Comparison of ENCODE assay signal across 11 cellular contexts in the genomic region with DNA sequence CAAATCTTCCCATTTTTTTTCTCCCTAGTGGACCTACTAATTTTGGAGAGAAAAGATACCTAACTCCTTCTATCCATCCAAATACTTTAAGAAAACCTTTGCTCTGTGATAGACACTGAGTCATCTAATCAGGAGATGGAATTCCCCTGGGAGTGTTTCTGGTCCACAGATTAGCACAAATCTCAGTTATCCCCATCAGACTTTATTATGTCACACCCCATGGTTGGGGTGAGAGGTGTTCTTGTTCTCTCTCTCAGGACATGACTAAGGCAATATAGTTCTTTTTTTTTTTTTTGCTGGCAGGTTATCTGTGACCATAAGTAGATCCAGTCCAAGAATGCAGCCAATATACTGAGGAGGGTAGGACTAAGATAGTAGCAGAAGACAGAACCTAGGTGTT. TPM values are rescaled to one million over a fixed set of nuclear protein-coding genes. Genes with fewer than 3 reads are reported as not detected.
DNase-seq lines count a peak whose midpoint lies in the region; ATAC-seq and TF ChIP-seq lines count a peak whose summit lies in the region.
"Had no signal": no experiment of that assay in that cellular context is flagged by ENCODE, and none has a peak within 500 bp of the region (broad histone marks: within the 10 kb centered on the region; RNA-seq: fewer than 3 reads in every experiment).

No MANE protein-coding gene starts in this region.

- TF ChIP-seq CTCF in fibroblast of the aortic adventitia (IDR thresholded peaks at IDR 0.05; ENCODE audit: insufficient read depth, low read length): no peak
- TF ChIP-seq CTCF in CD4-positive, alpha-beta T cell (IDR thresholded peaks at IDR 0.05): no peak

- peak; percentile 37 for ATAC-seq in GM18858 (IDR thresholded peaks at IDR 0.05; ENCODE audit: unreplicated experiment)
- peak; percentile 51 for ATAC-seq in GM21528 (IDR thresholded peaks at IDR 0.05; ENCODE audit: low FRiP score, unreplicated experiment)
- ATAC-seq in HG03342 (IDR thresholded peaks at IDR 0.05; ENCODE audit: unreplicated experiment): peak; percentile 44
- no peak for ATAC-seq in CD4-positive, alpha-beta T cell (ENCODE audit: poor library complexity)

- no peaks in the 10 kb centered on the region for H3K4me1 ChIP-seq in SJCRH30
- H3K4me1 ChIP-seq: SJSA1 had no signal

- H3K4me3 Mint-ChIP-seq in CD4-positive, alpha-beta T cell: no peak overlapping the region

- peaks cover 7% of the 10 kb centered on the region for H3K36me3 Mint-ChIP-seq in CD4-positive, alpha-beta T cell (ENCODE audit: low read depth)

- no peaks in the 10 kb centered on the region for H3K27me3 ChIP-seq in CD4-positive, alpha-beta T cell (ENCODE audit: control insufficient read depth, insufficient read depth, low read length)
- H3K27me3 ChIP-seq in SJCRH30: 0 out of 2 replicates have a peak, but pooled peaks cover 3% of the 10 kb centered on the region
- H3K27me3 ChIP-seq: SJSA1 had no signal

- no peaks in the 10 kb centered on the region for H3K36me3 ChIP-seq in SJCRH30
- H3K36me3 ChIP-seq: SJSA1 had no signal

- CTCF ChIA-PET in CD4-positive, alpha-beta T cell (lab: Charles Lee): no interaction called here

- no peak overlapping the region for H3K27ac Mint-ChIP-seq in CD4-positive, alpha-beta T cell

- no peaks in the 10 kb centered on the region for H3K9me3 ChIP-seq in CD4-positive, alpha-beta T cell (ENCODE audit: control insufficient read depth, low read length)
- no peaks in the 10 kb centered on the region for H3K9me3 ChIP-seq in SJCRH30 (replicated peaks)
- H3K9me3 ChIP-seq: SJSA1 had no signal

- peaks cover 34% of the 10 kb centered on the region for H3K4me1 Mint-ChIP-seq in CD4-positive, alpha-beta T cell (ENCODE audit: low read depth)

- intact Hi-C loops in CD4-positive, alpha-beta T cell (cut with DNase I, micrococcal nuclease): no loop called here

- no peaks in the 10 kb centered on the region for H3K9me3 Mint-ChIP-seq in CD4-positive, alpha-beta T cell

- DNase-seq in fibroblast of the aortic adventitia (ENCODE audit: low read depth) (peak; percentile 25), epidermal melanocyte (ENCODE audit: insufficient read length, low spot score) (no peak), SJCRH30 (no peak), COLO668 (lab: John Stamatoyannopoulos, UW; ENCODE audit: unreplicated experiment) (no peak)
- DNase-seq in CD4-positive, alpha-beta T cell: no peak
- DNase-seq: activated gamma-delta T cell, occipital lobe had no signal

- H3K4me3 ChIP-seq in fibroblast of the aortic adventitia (ENCODE audit: low read depth, low read length) (no peak overlapping the region), SJCRH30 (no peak overlapping the region)
- H3K4me3 ChIP-seq: SJSA1 had no signal

- H3K27me3 Mint-ChIP-seq in CD4-positive, alpha-beta T cell: no peaks in the 10 kb centered on the region

- H3K27ac ChIP-seq in CD4-positive, alpha-beta T cell (ENCODE audit: low read depth, low read length): no peak overlapping the region
- H3K27ac ChIP-seq in SJCRH30: no peak overlapping the region
- H3K27ac ChIP-seq: SJSA1 had no signal

- POLR2A ChIA-PET in CD4-positive, alpha-beta T cell (lab: Charles Lee): no interaction called here

RNA-seq across cellular contexts. Expression of a gene that starts 15.8 kb away (rescaled TPM):
- total RNA-seq in fibroblast of the aortic adventitia (ENCODE audit: low replicate concordance): 23.8 and 32.8 TPM in 2 replicates
- 10 to 100 TPM; 12.2 TPM for total RNA-seq in CD4-positive, alpha-beta T cell
- total RNA-seq in SJCRH30 (2014; rRNA removed; shearing (Covaris generic)): 0.94 and 1.4 TPM in 2 replicates
